ENCODE assay signal across 35 cellular contexts in genomic region chr4:188341428-188341827, GRCh38.
"Had no signal": no experiment of that assay in that cellular context is flagged by ENCODE, and none has a peak within 500 bp of the region (broad histone marks: within the 10 kb centered on the region; RNA-seq: fewer than 3 reads in every experiment).

No MANE protein-coding gene starts in this region.

- H3K4me2 ChIP-seq: PC-9 had no signal

- H3K4me3 ChIP-seq: PC-9 had no signal

- H2AFZ ChIP-seq: PC-9 had no signal

- ATAC-seq: activated CD8-positive, alpha-beta memory T cell treated with anti-CD3 and anti-CD28 coated beads, Interleukin-2, amount 10 ng/mL, durations not matched to agents 7 days and 5 days; activated naive CD8-positive, alpha-beta T cell treated with anti-CD3 and anti-CD28 coated beads, Interleukin-2, amount 50 U/mL, for 24 hours; Right ventricle myocardium inferior; SK-N-SH treated with all-trans-retinoic acid at 6 μM for 48 hours had no signal

- DNase-seq: activated CD4-positive, alpha-beta memory T cell treated with anti-CD3 and anti-CD28 coated beads, Interleukin-2, amount 10 ng/mL, durations not matched to agents 7 days and 5 days; activated CD4-positive, alpha-beta T cell treated with anti-CD3 and anti-CD28 coated beads for 1 hour; activated CD4-positive, alpha-beta T cell treated with anti-CD3 and anti-CD28 coated beads for 48 hours; activated CD4-positive, CD25-positive, alpha-beta regulatory T cell; activated CD8-positive, alpha-beta memory T cell treated with anti-CD3 and anti-CD28 coated beads for 24 hours; activated CD8-positive, alpha-beta memory T cell treated with anti-CD3 and anti-CD28 coated beads, Interleukin-2, amount 10 ng/mL, durations not matched to agents 7 days and 5 days; activated CD8-positive, alpha-beta memory T cell treated with anti-CD3 and anti-CD28 coated beads, Interleukin-2, amount 50 U/mL, for 48 hours; activated effector memory CD4-positive, alpha-beta T cell treated with Interleukin-2 at 50 U/mL for 16 hours; activated naive CD4-positive, alpha-beta T cell treated with anti-CD3 and anti-CD28 coated beads, Interleukin-2, amount 10 ng/mL, durations not matched to agents 7 days and 5 days; activated naive CD8-positive, alpha-beta T cell treated with anti-CD3 and anti-CD28 coated beads, Interleukin-2, amount 50 U/mL, for 24 hours; activated T-cell treated with anti-CD3 and anti-CD28 coated beads, Interleukin-2, amount 50 U/mL, for 48 hours; anterior cingulate cortex; caudate nucleus; cerebellar nuclear complex; Karpas-422; NCI-H1048; NCI-H1105 treated with DMSO at 0.1 percent for 48 hours; NCI-H1436; NCI-H1694; NCI-H1930; NCI-H2081 treated with DMSO at 0.1 percent for 48 hours; NCI-H226; NCI-H446 treated with DMSO at 0.1 percent for 48 hours; NCI-H524; NCI-H69; NCI-H82; PC-9; SIG-M5; T-helper 1 cell; T-helper 2 cell; T-helper 9 cell had no signal

- H3K27ac ChIP-seq: PC-9, RWPE1, VCaP had no signal
